In the genomic region with DNA sequence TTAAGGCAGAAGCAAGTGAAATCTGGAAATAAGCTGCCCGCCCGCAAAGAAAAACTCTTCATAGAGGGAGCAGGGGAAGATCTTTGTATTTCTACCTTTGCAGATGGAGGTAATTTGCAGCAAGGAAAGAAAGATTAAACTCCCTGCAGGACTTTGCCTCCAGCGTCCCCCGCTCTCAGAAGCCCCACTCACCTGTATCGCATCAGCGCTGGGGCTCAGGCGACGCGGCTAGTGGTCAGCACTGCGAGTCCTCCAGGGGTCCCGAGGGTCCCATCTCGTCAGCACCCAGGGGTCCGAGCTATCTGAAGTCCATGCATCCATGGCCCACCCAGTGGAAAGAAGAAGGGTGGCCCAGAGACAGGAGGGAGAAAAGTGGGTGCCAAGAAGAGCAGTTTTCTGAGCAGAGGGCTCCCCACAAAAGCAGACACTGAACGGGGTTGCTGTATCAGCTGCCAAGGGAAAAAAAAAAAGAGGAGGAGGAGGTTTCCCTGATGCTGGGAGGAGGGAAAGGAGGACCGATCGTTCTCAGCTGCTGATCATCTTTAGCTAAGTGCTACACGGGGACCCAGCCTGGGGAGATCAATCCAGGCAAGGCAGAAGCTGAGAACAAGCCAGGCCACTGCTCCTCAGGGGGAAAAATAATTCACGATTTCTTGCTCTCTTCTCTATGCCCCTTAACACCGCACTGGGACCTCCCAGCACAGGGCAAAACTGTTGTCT, we compare ENCODE assay signal across 14 cellular contexts.
A peak's percentile ranks its signal among the peaks of the same experiment; 100 is the strongest.
DNase-seq lines count a peak whose midpoint lies in the region; ATAC-seq and TF ChIP-seq lines count a peak whose summit lies in the region.
"Had no signal": no experiment of that assay in that cellular context is flagged by ENCODE, and none has a peak within 500 bp of the region (broad histone marks: within the 10 kb centered on the region; RNA-seq: fewer than 3 reads in every experiment).

No MANE protein-coding gene starts in this region.

- H3K4me1 Mint-ChIP-seq in WTC11 = peaks cover 54% of the 10 kb centered on the region
- H3K4me1 Mint-ChIP-seq in T-helper 2 cell treated with Interferon-gamma antibody and Interleukin-4, amounts not matched to agents 5 μg/mL and 100 μg/mL, for 36 hours (ENCODE audit: low read depth) = no peaks in the 10 kb centered on the region
- H3K4me1 Mint-ChIP-seq in CD8-positive, alpha-beta memory T cell = no peaks in the 10 kb centered on the region
- H3K4me1 Mint-ChIP-seq: activated CD4-positive, alpha-beta T cell treated with anti-CD3 and anti-CD28 coated beads, Interleukin-2, amount 10 ng/mL, durations not matched to agents 24 days and 14 days; B cell had no signal

- no peak overlapping the region for H3K23ac ChIP-seq in mesendoderm (ENCODE audit: low read length)

- no peak overlapping the region for H4K5ac ChIP-seq in mesendoderm (ENCODE audit: low read length)

- no peak overlapping the region for H4K8ac ChIP-seq in mesendoderm (ENCODE audit: low read depth, low read length)

- POLR2A ChIA-PET in WTC11 (lab: Charles Lee) = no interaction called here
- POLR2A ChIA-PET in CD8-positive, alpha-beta memory T cell (lab: Charles Lee) = no interaction called here

- H2BK120ac ChIP-seq in mesendoderm (ENCODE audit: low read depth, low read length) = no peak overlapping the region

- H3K18ac ChIP-seq in mesendoderm (ENCODE audit: low read length) = no peak overlapping the region

- peak overlapping the region; percentile 45 for H3K27ac Mint-ChIP-seq in WTC11
- no peak overlapping the region for H3K27ac Mint-ChIP-seq in T-helper 2 cell treated with Interferon-gamma antibody and Interleukin-4, amounts not matched to agents 5 μg/mL and 100 μg/mL, for 36 hours
- H3K27ac Mint-ChIP-seq in CD8-positive, alpha-beta memory T cell = no peak overlapping the region
- H3K27ac Mint-ChIP-seq: activated CD4-positive, alpha-beta T cell treated with anti-CD3 and anti-CD28 coated beads, Interleukin-2, amount 10 ng/mL, durations not matched to agents 24 days and 14 days; B cell had no signal

- H2BK15ac ChIP-seq in mesendoderm (replicated peaks; ENCODE audit: low read depth) = no peak overlapping the region

- no peaks in the 10 kb centered on the region for H3K36me3 ChIP-seq in mesendoderm (ENCODE audit: control insufficient read depth, insufficient read depth, low read length)
- no peaks in the 10 kb centered on the region for H3K36me3 ChIP-seq in CD8-positive, alpha-beta memory T cell (ENCODE audit: insufficient read depth, low read length)
- H3K36me3 ChIP-seq: MG63 had no signal

- peaks cover 2% of the 10 kb centered on the region for H3K4me1 ChIP-seq in mesendoderm (ENCODE audit: control insufficient read depth, low read depth, low read length)
- no peaks in the 10 kb centered on the region for H3K4me1 ChIP-seq in CD8-positive, alpha-beta memory T cell (ENCODE audit: insufficient read depth, low read length)

- CTCF ChIA-PET in WTC11 (lab: Charles Lee) = interaction anchor here (0.7 to 1.6 kb wide), 4 partner anchors 13 to 289 kb away, joined by 3 to 5 read pairs (median 4); no protein-coding TSS in a partner anchor
- CTCF ChIA-PET in CD8-positive, alpha-beta memory T cell (lab: Charles Lee) = interaction anchor here (1.1 kb wide), 1 partner anchor 35 kb away, joined by 3 read pairs; no protein-coding TSS in a partner anchor

- no peak overlapping the region for H3K27ac ChIP-seq in mesendoderm (ENCODE audit: low read depth, low read length)
- no peak overlapping the region for H3K27ac ChIP-seq in CD8-positive, alpha-beta memory T cell (ENCODE audit: low read depth, low read length)

- peak; percentile 43 for DNase-seq in DMS79 treated with DMSO at 0.1 percent for 48 hours (lab: John Stamatoyannopoulos, UW)
- DNase-seq in NCI-H1105 treated with DMSO at 0.1 percent for 48 hours (lab: John Stamatoyannopoulos, UW) = peak; percentile 63
- peak; percentile 14 for DNase-seq in WTC11 (ENCODE audit: low spot score)
- DNase-seq in mesendoderm = no peak
- DNase-seq in T-helper 2 cell treated with Interferon-gamma antibody and Interleukin-4, amounts not matched to agents 5 μg/mL and 100 μg/mL, for 36 hours (ENCODE audit: low spot score) = no peak
- DNase-seq in SHP77 treated with DMSO at 0.1 percent for 48 hours (lab: John Stamatoyannopoulos, UW) = no peak
- DNase-seq in CD8-positive, alpha-beta memory T cell = no peak
- DNase-seq: activated CD4-positive, alpha-beta T cell treated with anti-CD3 and anti-CD28 coated beads, Interleukin-2, amount 10 ng/mL, durations not matched to agents 24 days and 14 days; MG63; NCI-H82; T1000 had no signal

- no peak overlapping the region for H2AK5ac ChIP-seq in mesendoderm (ENCODE audit: low read length)

- no peaks in the 10 kb centered on the region for H3K9me3 Mint-ChIP-seq in WTC11
- H3K9me3 Mint-ChIP-seq in T-helper 2 cell treated with Interferon-gamma antibody and Interleukin-4, amounts not matched to agents 5 μg/mL and 100 μg/mL, for 36 hours = no peaks in the 10 kb centered on the region
- H3K9me3 Mint-ChIP-seq in CD8-positive, alpha-beta memory T cell = no peaks in the 10 kb centered on the region
- H3K9me3 Mint-ChIP-seq: activated CD4-positive, alpha-beta T cell treated with anti-CD3 and anti-CD28 coated beads, Interleukin-2, amount 10 ng/mL, durations not matched to agents 24 days and 14 days had no signal

- no peak for TF ChIP-seq CTCF in WTC11 (IDR thresholded peaks at IDR 0.05)

- H3K79me2 ChIP-seq in mesendoderm (ENCODE audit: control insufficient read depth, insufficient read depth, low read length) = no peaks in the 10 kb centered on the region

- H3K4me2 ChIP-seq in mesendoderm (ENCODE audit: low read length) = no peak overlapping the region

- H3K36me3 Mint-ChIP-seq in WTC11 = no peaks in the 10 kb centered on the region
- H3K36me3 Mint-ChIP-seq in T-helper 2 cell treated with Interferon-gamma antibody and Interleukin-4, amounts not matched to agents 5 μg/mL and 100 μg/mL, for 36 hours (ENCODE audit: low read depth) = no peaks in the 10 kb centered on the region
- H3K36me3 Mint-ChIP-seq in CD8-positive, alpha-beta memory T cell = no peaks in the 10 kb centered on the region

- H3K9ac ChIP-seq in mesendoderm (ENCODE audit: low read length) = no peak overlapping the region

- ATAC-seq in WTC11 (0 out of 2 replicates have a peak, but pooled peaks have one; percentile 12), HG03432 (IDR thresholded peaks at IDR 0.05; ENCODE audit: unreplicated experiment) (no peak)
- ATAC-seq: left lobe of liver had no signal

- no peaks in the 10 kb centered on the region for H3K9me3 ChIP-seq in CD8-positive, alpha-beta memory T cell (ENCODE audit: low read length)
- H3K9me3 ChIP-seq: MG63 had no signal

- H3K4ac ChIP-seq in mesendoderm (ENCODE audit: low read depth, low read length) = no peak overlapping the region

- H3K4me3 Mint-ChIP-seq in WTC11 = peak overlapping the region; percentile 57
- no peak overlapping the region for H3K4me3 Mint-ChIP-seq in T-helper 2 cell treated with Interferon-gamma antibody and Interleukin-4, amounts not matched to agents 5 μg/mL and 100 μg/mL, for 36 hours
- no peak overlapping the region for H3K4me3 Mint-ChIP-seq in CD8-positive, alpha-beta memory T cell
- H3K4me3 Mint-ChIP-seq: activated CD4-positive, alpha-beta T cell treated with anti-CD3 and anti-CD28 coated beads, Interleukin-2, amount 10 ng/mL, durations not matched to agents 24 days and 14 days; B cell had no signal

- H3K56ac ChIP-seq in mesendoderm (ENCODE audit: low read length) = peak overlapping the region; percentile 25

- no peak overlapping the region for H3K4me3 ChIP-seq in mesendoderm (ENCODE audit: low read length)
- H3K4me3 ChIP-seq in CD8-positive, alpha-beta memory T cell (ENCODE audit: low read length) = no peak overlapping the region
- H3K4me3 ChIP-seq: MG63 had no signal

- no peaks in the 10 kb centered on the region for H3K79me1 ChIP-seq in mesendoderm (ENCODE audit: low read length)

- WGBS in mesendoderm (ENCODE audit: extremely low coverage, insufficient coverage, low lambda C conversion rate) = no CpG with 5 or more reads among the region's 19 CpGs

- no peaks in the 10 kb centered on the region for H3K27me3 ChIP-seq in mesendoderm (ENCODE audit: insufficient read depth, low read length, poor library complexity)
- peaks cover 5% of the 10 kb centered on the region for H3K27me3 ChIP-seq in CD8-positive, alpha-beta memory T cell (ENCODE audit: insufficient read depth, low read length, poor library complexity, severe bottlenecking)

- H3K27me3 Mint-ChIP-seq in WTC11 (ENCODE audit: low read depth) = peaks cover 5% of the 10 kb centered on the region; the same call in 1 of the 2 replicates
- peaks cover 29% of the 10 kb centered on the region for H3K27me3 Mint-ChIP-seq in T-helper 2 cell treated with Interferon-gamma antibody and Interleukin-4, amounts not matched to agents 5 μg/mL and 100 μg/mL, for 36 hours (ENCODE audit: low read depth)
- peaks cover 44 to 56% of the 10 kb centered on the region in 2 donors for H3K27me3 Mint-ChIP-seq in CD8-positive, alpha-beta memory T cell

- H2BK5ac ChIP-seq in mesendoderm (ENCODE audit: low read length) = no peak overlapping the region

TF ChIP-seq in WTC11, 78 proteins besides CTCF, POLR2A, EP300 and RAD21:
- TF ChIP-seq ZNF263 (CRISPR knock-in tag; IDR thresholded peaks at IDR 0.05; ENCODE audit: low read depth) = peak; percentile 89
- no peak for TF ChIP-seq NFATC4 (CRISPR knock-in tag; IDR thresholded peaks at IDR 0.05)
- TF ChIP-seq SMAD4 (CRISPR knock-in tag; IDR thresholded peaks at IDR 0.05) = no peak

Comparison
In these comparisons a context has a peak if more than half of its experiments do, and no peak if none do; other contexts are left out.
1. DNase-seq: peak in DMS79 treated with DMSO at 0.1 percent for 48 hours (single experiment), NCI-H1105 treated with DMSO at 0.1 percent for 48 hours (single experiment) and WTC11 (single experiment); none in mesendoderm (single experiment), T-helper 2 cell treated with Interferon-gamma antibody and Interleukin-4, amounts not matched to agents 5 μg/mL and 100 μg/mL, for 36 hours (single experiment), SHP77 treated with DMSO at 0.1 percent for 48 hours (single experiment) and CD8-positive, alpha-beta memory T cell (0 of 5).